Comparison of ENCODE assay signal across 16 cellular contexts in the genomic region with DNA sequence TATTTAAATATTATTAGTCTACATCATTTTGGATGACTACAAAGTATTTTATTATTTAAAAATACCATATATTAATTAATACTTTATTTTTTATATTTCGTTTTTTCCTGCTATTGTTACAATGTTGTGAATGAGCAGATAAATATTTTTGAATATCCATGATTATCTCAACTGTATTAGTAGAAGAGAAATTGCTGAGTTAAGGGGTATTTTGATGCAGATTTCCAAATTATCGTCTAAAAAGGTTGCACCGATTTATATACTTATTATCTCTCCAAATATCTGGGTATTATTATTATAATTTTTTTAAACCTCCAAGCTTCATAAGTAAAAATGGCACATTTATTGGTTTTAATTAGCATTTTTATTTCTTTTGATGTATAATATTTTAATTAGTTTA. TPM values are rescaled to one million over a fixed set of nuclear protein-coding genes. Genes with fewer than 3 reads are reported as not detected.
DNase-seq lines count a peak whose midpoint lies in the region; ATAC-seq, FAIRE-seq and TF ChIP-seq lines count a peak whose summit lies in the region.
"Had no signal": no experiment of that assay in that cellular context is flagged by ENCODE, and none has a peak within 500 bp of the region (broad histone marks: within the 10 kb centered on the region; RNA-seq: fewer than 3 reads in every experiment).

No MANE protein-coding gene starts in this region.

- CTCF ChIA-PET in WTC11 (lab: Charles Lee): interaction anchor here (0.5 to 1.7 kb wide), 22 partner anchors 8 to 282 kb away, joined by 3 to 12 read pairs (median 4); a partner anchor contains a TSS

- WGBS in right cardiac atrium: 85% methylated on average over 3 of the region's 3 CpGs

- peak; percentile 83 for FAIRE-seq in islet of Langerhans (lab: Jason Lieb, UNC)
- FAIRE-seq: GM12891 had no signal

- DNase-seq in natural killer cell treated with Interleukin-12 subunit alpha and Interleukin-12 subunit beta and Interleukin-15 and Interleukin-18, amount 100 ng/mL, for 72 hours (ENCODE audit: low spot score): no peak
- DNase-seq in natural killer cell: no peak
- DNase-seq in WTC11 (ENCODE audit: low spot score): no peak
- no peak for DNase-seq in right cardiac atrium
- DNase-seq in activated CD4-positive, CD25-positive, alpha-beta regulatory T cell treated with anti-CD3 and anti-CD28 coated beads, Interleukin-2, amount 50 U/mL, for 72 hours: no peak
- no peak for DNase-seq in stimulated activated CD8-positive, alpha-beta memory T cell treated with anti-CD3 and anti-CD28 coated beads, Interleukin-4, amount 100 ng/mL, for 48 hours
- DNase-seq: 8988T, BE2C, DMS79, GOT3 had no signal

- no peak overlapping the region for H3K27ac ChIP-seq in right cardiac atrium (ENCODE audit: low read length)
- H3K27ac ChIP-seq: C4-2B had no signal

- peaks cover 60 to 79% of the 10 kb centered on the region in 2 donors for H3K4me1 Mint-ChIP-seq in natural killer cell treated with Interleukin-12 subunit alpha and Interleukin-12 subunit beta and Interleukin-15 and Interleukin-18, amount 100 ng/mL, for 72 hours (ENCODE audit: low read depth in 2 of 2)
- peaks cover 13 to 17% of the 10 kb centered on the region in 2 donors for H3K4me1 Mint-ChIP-seq in natural killer cell
- no peaks in the 10 kb centered on the region for H3K4me1 Mint-ChIP-seq in WTC11

- peaks cover 16% of the 10 kb centered on the region for H3K36me3 Mint-ChIP-seq in natural killer cell treated with Interleukin-12 subunit alpha and Interleukin-12 subunit beta and Interleukin-15 and Interleukin-18, amount 100 ng/mL, for 72 hours
- H3K36me3 Mint-ChIP-seq in natural killer cell (no peaks in the 10 kb centered on the region), WTC11 (no peaks in the 10 kb centered on the region)
- H3K36me3 Mint-ChIP-seq: CD4-positive, alpha-beta memory T cell had no signal

- no peaks in the 10 kb centered on the region for H3K27me3 ChIP-seq in right cardiac atrium (ENCODE audit: control insufficient read depth, insufficient read depth)
- H3K27me3 ChIP-seq: BE2C had no signal

- peak overlapping the region; percentile 87 to 96 for H3K27ac Mint-ChIP-seq in natural killer cell treated with Interleukin-12 subunit alpha and Interleukin-12 subunit beta and Interleukin-15 and Interleukin-18, amount 100 ng/mL, for 72 hours
- H3K27ac Mint-ChIP-seq in natural killer cell: peak overlapping the region in 1 of 2 donors; percentile 46
- H3K27ac Mint-ChIP-seq in WTC11: no peak overlapping the region
- H3K27ac Mint-ChIP-seq: H9 had no signal

- no peaks in the 10 kb centered on the region for H3K9me3 Mint-ChIP-seq in natural killer cell treated with Interleukin-12 subunit alpha and Interleukin-12 subunit beta and Interleukin-15 and Interleukin-18, amount 100 ng/mL, for 72 hours
- H3K9me3 Mint-ChIP-seq in natural killer cell (no peaks in the 10 kb centered on the region), WTC11 (no peaks in the 10 kb centered on the region)
- H3K9me3 Mint-ChIP-seq: CD4-positive, alpha-beta memory T cell; H9 had no signal

- H3K4me3 Mint-ChIP-seq in natural killer cell treated with Interleukin-12 subunit alpha and Interleukin-12 subunit beta and Interleukin-15 and Interleukin-18, amount 100 ng/mL, for 72 hours: peak overlapping the region; percentile 61
- H3K4me3 Mint-ChIP-seq in natural killer cell (no peak overlapping the region), WTC11 (no peak overlapping the region)
- H3K4me3 Mint-ChIP-seq: H9 had no signal

- H3K9me3 ChIP-seq in right cardiac atrium (ENCODE audit: control insufficient read depth, low read length): no peaks in the 10 kb centered on the region
- H3K9me3 ChIP-seq: BE2C had no signal

- no peak overlapping the region for H3K4me3 ChIP-seq in right cardiac atrium (ENCODE audit: low read length)

- H3K4me1 ChIP-seq in right cardiac atrium (ENCODE audit: control insufficient read depth, insufficient read depth, low read length): peaks cover 2% of the 10 kb centered on the region
- H3K4me1 ChIP-seq: BE2C had no signal

- intact Hi-C loops in natural killer cell (cut with micrococcal nuclease) (loop anchor here (1.0 to 5.0 kb wide), 3 partner anchors 55 to 147 kb away; a partner anchor contains a TSS), right cardiac atrium (cut with DNase I) (no loop called here)

- peaks cover 3 to 15% of the 10 kb centered on the region in 2 donors for H3K27me3 Mint-ChIP-seq in natural killer cell treated with Interleukin-12 subunit alpha and Interleukin-12 subunit beta and Interleukin-15 and Interleukin-18, amount 100 ng/mL, for 72 hours
- peaks cover 15 to 16% of the 10 kb centered on the region in 2 donors for H3K27me3 Mint-ChIP-seq in natural killer cell (ENCODE audit: low read depth in 2 of 2)
- H3K27me3 Mint-ChIP-seq in WTC11 (ENCODE audit: low read depth): peaks cover 2% of the 10 kb centered on the region; the same call in 1 of the 2 replicates

- POLR2A ChIA-PET in WTC11 (lab: Charles Lee): no interaction called here

- TF ChIP-seq CTCF in natural killer cell (IDR thresholded peaks at IDR 0.05): no peak
- TF ChIP-seq CTCF in WTC11 (IDR thresholded peaks at IDR 0.05): no peak

- ATAC-seq in natural killer cell treated with Interleukin-12 subunit alpha and Interleukin-12 subunit beta and Interleukin-15 and Interleukin-18, amount 100 ng/mL, for 72 hours: no peak
- no peak for ATAC-seq in natural killer cell
- no peak for ATAC-seq in WTC11
- no peak for ATAC-seq in right cardiac atrium

TF ChIP-seq in WTC11, 78 proteins besides CTCF, POLR2A, EP300 and RAD21:
- peak; percentile 81 for TF ChIP-seq HMGA2 (CRISPR knock-in tag; IDR thresholded peaks at IDR 0.05)
- TF ChIP-seq, protein P1, sequence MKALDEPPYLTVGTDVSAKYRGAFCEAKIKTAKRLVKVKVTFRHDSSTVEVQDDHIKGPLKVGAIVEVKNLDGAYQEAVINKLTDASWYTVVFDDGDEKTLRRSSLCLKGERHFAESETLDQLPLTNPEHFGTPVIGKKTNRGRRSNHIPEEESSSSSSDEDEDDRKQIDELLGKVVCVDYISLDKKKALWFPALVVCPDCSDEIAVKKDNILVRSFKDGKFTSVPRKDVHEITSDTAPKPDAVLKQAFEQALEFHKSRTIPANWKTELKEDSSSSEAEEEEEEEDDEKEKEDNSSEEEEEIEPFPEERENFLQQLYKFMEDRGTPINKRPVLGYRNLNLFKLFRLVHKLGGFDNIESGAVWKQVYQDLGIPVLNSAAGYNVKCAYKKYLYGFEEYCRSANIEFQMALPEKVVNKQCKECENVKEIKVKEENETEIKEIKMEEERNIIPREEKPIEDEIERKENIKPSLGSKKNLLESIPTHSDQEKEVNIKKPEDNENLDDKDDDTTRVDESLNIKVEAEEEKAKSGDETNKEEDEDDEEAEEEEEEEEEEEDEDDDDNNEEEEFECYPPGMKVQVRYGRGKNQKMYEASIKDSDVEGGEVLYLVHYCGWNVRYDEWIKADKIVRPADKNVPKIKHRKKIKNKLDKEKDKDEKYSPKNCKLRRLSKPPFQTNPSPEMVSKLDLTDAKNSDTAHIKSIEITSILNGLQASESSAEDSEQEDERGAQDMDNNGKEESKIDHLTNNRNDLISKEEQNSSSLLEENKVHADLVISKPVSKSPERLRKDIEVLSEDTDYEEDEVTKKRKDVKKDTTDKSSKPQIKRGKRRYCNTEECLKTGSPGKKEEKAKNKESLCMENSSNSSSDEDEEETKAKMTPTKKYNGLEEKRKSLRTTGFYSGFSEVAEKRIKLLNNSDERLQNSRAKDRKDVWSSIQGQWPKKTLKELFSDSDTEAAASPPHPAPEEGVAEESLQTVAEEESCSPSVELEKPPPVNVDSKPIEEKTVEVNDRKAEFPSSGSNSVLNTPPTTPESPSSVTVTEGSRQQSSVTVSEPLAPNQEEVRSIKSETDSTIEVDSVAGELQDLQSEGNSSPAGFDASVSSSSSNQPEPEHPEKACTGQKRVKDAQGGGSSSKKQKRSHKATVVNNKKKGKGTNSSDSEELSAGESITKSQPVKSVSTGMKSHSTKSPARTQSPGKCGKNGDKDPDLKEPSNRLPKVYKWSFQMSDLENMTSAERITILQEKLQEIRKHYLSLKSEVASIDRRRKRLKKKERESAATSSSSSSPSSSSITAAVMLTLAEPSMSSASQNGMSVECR (CRISPR knock-in tag; IDR thresholded peaks at IDR 0.05; ENCODE audit: borderline replicate concordance): no peak
TF ChIP-seq in WTC11: peak in this region for 1.

RNA-seq across cellular contexts. Expression of a gene that starts 8.9 kb away (rescaled TPM):
- total RNA-seq in natural killer cell treated with Interleukin-12 subunit alpha and Interleukin-12 subunit beta and Interleukin-15 and Interleukin-18, amount 100 ng/mL, for 72 hours: 10 to 100 TPM; 36.3 to 57.7 TPM
- total RNA-seq in natural killer cell (10 to 100 TPM in 1 of 3 donors, 1 to 10 TPM in 1, under 1 TPM in 1; 0.49 to 68.1 (median 2.2) TPM), WTC11 (2021) (0.05 TPM in 1 of 3 replicates, not detected in the others), right cardiac atrium (10 to 100 TPM in 1 of 4 donors, 1 to 10 TPM in 3; 1.5 to 28.8 (median 3.9) TPM)
- polyA plus RNA-seq in right cardiac atrium: 5.7 TPM
- total RNA-seq: G401, H9 had no signal

RNA-seq across cellular contexts. Expression of a gene that starts 53.1 kb away (rescaled TPM):
- 100 to 1,000 TPM; 135 to 219 TPM for total RNA-seq in natural killer cell treated with Interleukin-12 subunit alpha and Interleukin-12 subunit beta and Interleukin-15 and Interleukin-18, amount 100 ng/mL, for 72 hours
- total RNA-seq in natural killer cell (10 to 100 TPM; 42.9 to 58.8 (median 46.7) TPM), WTC11 (2021) (0.25 to 0.46 TPM in 2 of 3 replicates, not detected in the other), right cardiac atrium (1 to 10 TPM; 2.7 to 8.1 (median 4.0) TPM)
- 2.2 TPM for polyA plus RNA-seq in right cardiac atrium
- total RNA-seq: G401, H9 had no signal

Comparison
In these comparisons a context has a peak if more than half of its experiments do, and no peak if none do; other contexts are left out.
1. RNA of a gene that starts 53.1 kb away (total RNA-seq): 135 to 219 TPM in natural killer cell treated with Interleukin-12 subunit alpha and Interleukin-12 subunit beta and Interleukin-15 and Interleukin-18, amount 100 ng/mL, for 72 hours and 42.9 to 58.8 TPM in natural killer cell; 2.7 to 8.1 TPM in right cardiac atrium and 0.25 to 0.46 TPM in WTC11; every median in the first group is over 4 times any median in the second.